ENCODE assay signal across 20 cellular contexts in the genomic region with DNA sequence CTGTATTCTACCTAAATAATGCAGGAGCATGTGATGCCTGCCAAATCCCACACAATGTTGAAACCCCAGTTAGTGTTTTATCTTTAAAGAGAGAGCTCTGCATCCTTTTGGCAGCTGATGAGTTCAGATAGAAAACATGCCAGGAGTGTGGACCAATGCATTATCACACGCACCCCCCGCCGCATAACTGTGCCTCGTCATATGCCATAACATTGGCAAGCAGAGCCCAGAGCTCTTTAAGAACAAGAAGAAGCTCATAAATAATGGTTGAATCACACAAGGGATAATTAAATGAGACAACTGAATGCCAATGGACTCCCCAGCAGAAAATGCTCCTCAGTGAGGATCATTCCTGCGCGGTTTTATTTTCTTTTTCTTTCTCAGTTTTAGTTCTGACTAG.
"Had no signal": no experiment of that assay in that cellular context is flagged by ENCODE, and none has a peak within 500 bp of the region (broad histone marks: within the 10 kb centered on the region; RNA-seq: fewer than 3 reads in every experiment).

No MANE protein-coding gene starts in this region.

- H3K9me3 Mint-ChIP-seq: endodermal cell; memory B cell; T-helper 1 cell treated with Interleukin-12 subunit alpha and Interleukin-12 subunit beta and Interleukin-4 antibody, amounts not matched to agents 30 μg/mL and 1 μg/mL, for 36 hours had no signal

- H3K27ac Mint-ChIP-seq: activated naive CD4-positive, alpha-beta T cell treated with anti-CD3 and anti-CD28 coated beads, Interleukin-2, amount 50 U/mL, for 24 hours; activated T-cell treated with anti-CD3 and anti-CD28 coated beads, Interleukin-2, amount 50 U/mL, for 72 hours; endodermal cell; immature natural killer cell; memory B cell; T-helper 1 cell treated with Interleukin-12 subunit alpha and Interleukin-12 subunit beta and Interleukin-4 antibody, amounts not matched to agents 30 μg/mL and 1 μg/mL, for 36 hours had no signal

- H3K9me3 ChIP-seq: body of pancreas, gastroesophageal sphincter, thyroid gland had no signal

- H3K4me3 ChIP-seq: body of pancreas, gastroesophageal sphincter, thyroid gland had no signal

- FAIRE-seq: colon had no signal

- H3K4me3 Mint-ChIP-seq: activated naive CD4-positive, alpha-beta T cell treated with anti-CD3 and anti-CD28 coated beads, Interleukin-2, amount 50 U/mL, for 24 hours; activated T-cell treated with anti-CD3 and anti-CD28 coated beads, Interleukin-2, amount 50 U/mL, for 72 hours; endodermal cell; immature natural killer cell; memory B cell; T-helper 1 cell treated with Interleukin-12 subunit alpha and Interleukin-12 subunit beta and Interleukin-4 antibody, amounts not matched to agents 30 μg/mL and 1 μg/mL, for 36 hours had no signal

- H3K27me3 ChIP-seq: body of pancreas, dorsolateral prefrontal cortex, gastroesophageal sphincter, thyroid gland had no signal

- H3K27me3 Mint-ChIP-seq: activated naive CD4-positive, alpha-beta T cell treated with anti-CD3 and anti-CD28 coated beads, Interleukin-2, amount 50 U/mL, for 24 hours; memory B cell had no signal

- H3K27ac ChIP-seq: body of pancreas, dorsolateral prefrontal cortex, gastroesophageal sphincter, thyroid gland, WERI-Rb-1 had no signal

- H3K36me3 ChIP-seq: gastroesophageal sphincter, thyroid gland, WERI-Rb-1 had no signal

- ATAC-seq: activated T-cell treated with anti-CD3 and anti-CD28 coated beads, Interleukin-2, amount 50 U/mL, for 72 hours; body of pancreas; gastroesophageal sphincter; right cardiac atrium had no signal

- H3K4me1 ChIP-seq: body of pancreas, gastroesophageal sphincter, thyroid gland had no signal

- H3K36me3 Mint-ChIP-seq: activated naive CD4-positive, alpha-beta T cell treated with anti-CD3 and anti-CD28 coated beads, Interleukin-2, amount 50 U/mL, for 24 hours; immature natural killer cell; memory B cell had no signal

- DNase-seq: activated CD4-positive, alpha-beta T cell treated with anti-CD3 and anti-CD28 coated beads for 1 hour; activated effector memory CD4-positive, alpha-beta T cell treated with anti-CD3 and anti-CD28 coated beads, Interleukin-2, amount 50 U/mL, for 16 hours; activated T-cell treated with anti-CD3 and anti-CD28 coated beads, Interleukin-2, amount 50 U/mL, for 72 hours; body of pancreas; caudate nucleus; endodermal cell; immature natural killer cell; kidney glomerular epithelial cell; occipital lobe; stimulated activated CD4-positive, alpha-beta T cell treated with anti-CD3 and anti-CD28 coated beads, Interleukin-2, amount 100 ng/mL, for 24 hours; stimulated activated naive CD4-positive, alpha-beta T cell treated with Interleukin-2 at 50 U/mL for 16 hours; thyroid gland; WERI-Rb-1 had no signal

- H3K4me1 Mint-ChIP-seq: activated naive CD4-positive, alpha-beta T cell treated with anti-CD3 and anti-CD28 coated beads, Interleukin-2, amount 50 U/mL, for 24 hours; endodermal cell; immature natural killer cell; memory B cell had no signal
